Comparison of ENCODE assay signal across 14 cellular contexts in genomic region chr15:95577911-95578310, GRCh38.
DNase-seq lines count a peak whose midpoint lies in the region; ATAC-seq, FAIRE-seq and TF ChIP-seq lines count a peak whose summit lies in the region.
"Had no signal": no experiment of that assay in that cellular context is flagged by ENCODE, and none has a peak within 500 bp of the region (broad histone marks: within the 10 kb centered on the region; RNA-seq: fewer than 3 reads in every experiment).

No MANE protein-coding gene starts in this region.

- peak overlapping the region; percentile 2 for H2AFZ ChIP-seq in IMR-90 (replicated peaks; ENCODE audit: low read length, poor library complexity)
- peak overlapping the region; percentile 89 for H2AFZ ChIP-seq in neural progenitor cell (replicated peaks)

- no peak overlapping the region for H4K91ac ChIP-seq in IMR-90 (ENCODE audit: insufficient read depth, low read depth, low read length)

- H3K36me3 ChIP-seq in IMR-90 (ENCODE audit: control insufficient read depth, insufficient read depth, low read length): no peaks in the 10 kb centered on the region
- H3K36me3 ChIP-seq in neural progenitor cell: no peaks in the 10 kb centered on the region
- H3K36me3 ChIP-seq: BLaER1, HAP-1 had no signal

- H3K36me3 Mint-ChIP-seq in neural progenitor cell: peaks cover 1% of the 10 kb centered on the region
- H3K36me3 Mint-ChIP-seq: CD8-positive, alpha-beta memory T cell had no signal

- TF ChIP-seq RAD21 in IMR-90 (IDR thresholded peaks at IDR 0.05; ENCODE audit: low read length): no peak

- H3K9me3 Mint-ChIP-seq in neural progenitor cell: no peaks in the 10 kb centered on the region
- H3K9me3 Mint-ChIP-seq: CD8-positive, alpha-beta memory T cell had no signal

- H3K9me3 ChIP-seq in IMR-90 (ENCODE audit: control insufficient read depth, insufficient read depth, low read length) (no peaks in the 10 kb centered on the region), neural progenitor cell (ENCODE audit: low read depth) (no peaks in the 10 kb centered on the region)
- H3K9me3 ChIP-seq: A549, BLaER1, Caco-2, HAP-1 had no signal

- no peak for ATAC-seq in IMR-90 (ENCODE audit: low read depth)
- ATAC-seq: A549 had no signal

- H3K79me1 ChIP-seq in IMR-90 (ENCODE audit: low read depth in 1 of 2, low read length in 2 of 2): no peaks in the 10 kb centered on the region

- H3K4ac ChIP-seq in IMR-90 (ENCODE audit: low read depth, low read length): no peak overlapping the region

- no peak for FAIRE-seq in HTR-8/SVneo (lab: Jason Lieb, UNC)
- FAIRE-seq: A549, GM18507 had no signal

- dilution Hi-C loops in IMR-90 (cut with HindIII; ENCODE audit: low sequenced_read_pairs, unreplicated experiment): no loop called here

- H3K9ac ChIP-seq in IMR-90 (ENCODE audit: low read depth, low read length) (no peak overlapping the region), neural progenitor cell (no peak overlapping the region)
- H3K9ac ChIP-seq: BLaER1 had no signal

- no peak overlapping the region for H2AK9ac ChIP-seq in IMR-90 (replicated peaks; ENCODE audit: low read depth, low read length, poor library complexity)

- no TSS peak for BruUV-seq in IMR-90 (replicated peaks; lab: Mats Ljungman, UMichigan)

- no peaks in the 10 kb centered on the region for H3K27me3 ChIP-seq in IMR-90 (ENCODE audit: control insufficient read depth, insufficient read depth, low read length)
- H3K27me3 ChIP-seq in neural progenitor cell: no peaks in the 10 kb centered on the region
- H3K27me3 ChIP-seq: BLaER1 had no signal

- H3K9me1 ChIP-seq in IMR-90 (ENCODE audit: insufficient read depth, low read length): no peaks in the 10 kb centered on the region

- H2BK20ac ChIP-seq in IMR-90 (ENCODE audit: low read depth, low read length): no peak overlapping the region

- TF ChIP-seq CTCF in IMR-90 (conservative IDR thresholded peaks at IDR 0.05; ENCODE audit: low read depth, low read length) (no peak), neural progenitor cell (IDR thresholded peaks at IDR 0.05) (no peak)

- H3K27me3 Mint-ChIP-seq in neural progenitor cell (ENCODE audit: insufficient read depth, low read depth): peaks cover 5% of the 10 kb centered on the region

- no peak overlapping the region for H4K8ac ChIP-seq in IMR-90 (ENCODE audit: low read depth in 2 of 2, low read length in 2 of 2)

- H3K4me2 ChIP-seq in IMR-90 (ENCODE audit: low read depth, low read length) (no peak overlapping the region), neural progenitor cell (no peak overlapping the region)
- H3K4me2 ChIP-seq: A549, BLaER1 had no signal

- no peak overlapping the region for H3K56ac ChIP-seq in IMR-90 (ENCODE audit: extremely low read depth, insufficient read depth, low read length)

- DNase-seq in IMR-90: no peak
- DNase-seq in left kidney (ENCODE audit: low read depth, low spot score): peak; percentile 89
- no peak for DNase-seq in neural progenitor cell (ENCODE audit: low spot score)
- no peak for DNase-seq in effector CD4-positive, alpha-beta T cell
- no peak for DNase-seq in HTR-8/SVneo (ENCODE audit: insufficient read length, low spot score)
- no peak for DNase-seq in Ammon's horn (ENCODE audit: low spot score)
- no peak for DNase-seq in GF-D8 (lab: John Stamatoyannopoulos, UW)
- DNase-seq: Caco-2; CD8-positive, alpha-beta memory T cell; GOT3 had no signal

- no peak overlapping the region for H2BK5ac ChIP-seq in IMR-90 (ENCODE audit: low read depth, low read length, poor library complexity, severe bottlenecking)

- H3K4me3 Mint-ChIP-seq in neural progenitor cell: no peak overlapping the region
- H3K4me3 Mint-ChIP-seq: CD8-positive, alpha-beta memory T cell had no signal

- H3K27ac ChIP-seq in IMR-90 (ENCODE audit: insufficient read depth, low read length) (no peak overlapping the region), neural progenitor cell (no peak overlapping the region)
- H3K27ac ChIP-seq: A549, BLaER1 had no signal

- CTCF ChIA-PET in IMR-90 (lab: Yijun Ruan, JAX): no interaction called here

- H2BK15ac ChIP-seq in IMR-90 (ENCODE audit: low read depth, low read length): no peak overlapping the region

- no peak overlapping the region for H2AK5ac ChIP-seq in IMR-90 (ENCODE audit: low read depth, low read length)

- intact Hi-C loops in IMR-90 (cut with micrococcal nuclease): no loop called here

- H3K18ac ChIP-seq in IMR-90 (ENCODE audit: low read depth, low read length): no peak overlapping the region

- POLR2A ChIA-PET in IMR-90 (lab: Charles Lee; ENCODE audit: unreplicated experiment): no interaction called here

- H2BK120ac ChIP-seq in IMR-90 (ENCODE audit: low read depth, low read length): no peak overlapping the region

- WGBS in IMR-90 (ENCODE audit: extremely low coverage in 2 of 2, insufficient read length in 1 of 2), 2 experiments: no CpG with 5 or more reads among the region's 4 CpGs

- H3F3A ChIP-seq in neural progenitor cell (ENCODE audit: low read depth): no peaks in the 10 kb centered on the region

- no peaks in the 10 kb centered on the region for H3K79me2 ChIP-seq in neural progenitor cell (ENCODE audit: low read depth)

- in situ Hi-C loops in IMR-90 (cut with MboI; ENCODE audit: low sequenced_read_pairs): no loop called here

- H4K20me1 ChIP-seq in IMR-90 (ENCODE audit: insufficient read depth, low read length): no peaks in the 10 kb centered on the region
- H4K20me1 ChIP-seq in neural progenitor cell (ENCODE audit: low read depth): no peaks in the 10 kb centered on the region
- H4K20me1 ChIP-seq: BLaER1 had no signal

- H3K4me3 ChIP-seq in IMR-90 (ENCODE audit: insufficient read depth, low read depth, low read length) (no peak overlapping the region), neural progenitor cell (no peak overlapping the region)
- H3K4me3 ChIP-seq: A549, BLaER1, HAP-1 had no signal

- no peak overlapping the region for H3K23ac ChIP-seq in IMR-90 (ENCODE audit: low read depth, low read length)

- H3K4me1 Mint-ChIP-seq in neural progenitor cell: peaks cover 16% of the 10 kb centered on the region
- H3K4me1 Mint-ChIP-seq: CD8-positive, alpha-beta memory T cell had no signal

- no peak overlapping the region for H4K5ac ChIP-seq in IMR-90 (ENCODE audit: low read depth, low read length)

- H3K27ac Mint-ChIP-seq in neural progenitor cell: peak overlapping the region; percentile 47
- H3K27ac Mint-ChIP-seq: CD8-positive, alpha-beta memory T cell had no signal

- no peak for TF ChIP-seq POLR2A in IMR-90 (IDR thresholded peaks at IDR 0.05; ENCODE audit: low read depth, low read length)

- no peak overlapping the region for H3K14ac ChIP-seq in IMR-90 (replicated peaks; ENCODE audit: low read depth, low read length)

- no peaks in the 10 kb centered on the region for H3K4me1 ChIP-seq in IMR-90 (ENCODE audit: control insufficient read depth, insufficient read depth, low read length)
- H3K4me1 ChIP-seq in neural progenitor cell: peaks cover 4% of the 10 kb centered on the region
- H3K4me1 ChIP-seq: A549, BLaER1, Caco-2, HAP-1 had no signal

TF ChIP-seq in IMR-90, 13 proteins besides CTCF, POLR2A, EP300 and RAD21:
- TF ChIP-seq RCOR1 (IDR thresholded peaks at IDR 0.05; ENCODE audit: insufficient replicate concordance, low read length) (no peak), MXI1 (IDR thresholded peaks at IDR 0.05; ENCODE audit: borderline replicate concordance, low read depth, low read length) (no peak), CHD1 (IDR thresholded peaks at IDR 0.05; ENCODE audit: low read depth, low read length) (no peak), CEBPB (IDR thresholded peaks at IDR 0.05; ENCODE audit: low read depth, low read length) (no peak), NFE2L2 (IDR thresholded peaks at IDR 0.05; ENCODE audit: low read depth, low read length) (no peak), FOS (IDR thresholded peaks at IDR 0.05; ENCODE audit: low read depth, low read length) (no peak), MAFK (IDR thresholded peaks at IDR 0.05; ENCODE audit: low read depth, low read length) (no peak), USF2 (IDR thresholded peaks at IDR 0.05; ENCODE audit: low read depth, low read length) (no peak), BHLHE40 (IDR thresholded peaks at IDR 0.05; ENCODE audit: low read depth, low read length) (no peak), SMC3 (IDR thresholded peaks at IDR 0.05; ENCODE audit: low read depth, low read length) (no peak), MAZ (IDR thresholded peaks at IDR 0.05; ENCODE audit: borderline replicate concordance, low read depth, low read length) (no peak), RFX5 (IDR thresholded peaks at IDR 0.05; ENCODE audit: low read depth, low read length) (no peak)
- TF ChIP-seq, protein P1, sequence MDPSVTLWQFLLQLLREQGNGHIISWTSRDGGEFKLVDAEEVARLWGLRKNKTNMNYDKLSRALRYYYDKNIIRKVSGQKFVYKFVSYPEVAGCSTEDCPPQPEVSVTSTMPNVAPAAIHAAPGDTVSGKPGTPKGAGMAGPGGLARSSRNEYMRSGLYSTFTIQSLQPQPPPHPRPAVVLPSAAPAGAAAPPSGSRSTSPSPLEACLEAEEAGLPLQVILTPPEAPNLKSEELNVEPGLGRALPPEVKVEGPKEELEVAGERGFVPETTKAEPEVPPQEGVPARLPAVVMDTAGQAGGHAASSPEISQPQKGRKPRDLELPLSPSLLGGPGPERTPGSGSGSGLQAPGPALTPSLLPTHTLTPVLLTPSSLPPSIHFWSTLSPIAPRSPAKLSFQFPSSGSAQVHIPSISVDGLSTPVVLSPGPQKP (IDR thresholded peaks at IDR 0.05; ENCODE audit: borderline replicate concordance, low read depth, low read length): no peak
